Comparison of ENCODE assay signal across 1 cellular context in the genomic region with DNA sequence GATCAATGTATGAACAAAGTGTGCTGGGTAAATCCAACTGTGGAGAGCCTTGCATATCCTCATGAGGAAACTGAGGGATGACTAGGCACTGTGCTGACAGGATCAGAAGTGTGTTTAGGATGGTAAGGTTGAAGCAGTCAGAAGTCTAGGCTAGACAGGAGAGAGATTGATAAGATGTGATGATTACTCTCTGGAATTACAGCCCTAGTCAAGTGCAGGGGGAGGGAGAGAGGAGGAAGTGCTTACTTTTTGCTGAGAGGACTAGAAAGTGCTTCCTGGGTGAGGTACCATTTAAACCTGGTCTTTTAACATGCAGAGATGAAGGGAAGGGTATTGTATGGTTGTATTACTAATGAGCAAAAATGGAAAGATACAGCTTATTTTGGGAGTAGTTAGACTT.
TF ChIP-seq lines count a peak whose summit lies in the region.

No MANE protein-coding gene starts in this region.

TF ChIP-seq in SK-N-SH treated with all-trans-retinoic acid at 6 μM for 48 hours, 23 proteins besides CTCF, POLR2A, EP300 and RAD21 (continued from another document):
- TF ChIP-seq, protein P1, sequence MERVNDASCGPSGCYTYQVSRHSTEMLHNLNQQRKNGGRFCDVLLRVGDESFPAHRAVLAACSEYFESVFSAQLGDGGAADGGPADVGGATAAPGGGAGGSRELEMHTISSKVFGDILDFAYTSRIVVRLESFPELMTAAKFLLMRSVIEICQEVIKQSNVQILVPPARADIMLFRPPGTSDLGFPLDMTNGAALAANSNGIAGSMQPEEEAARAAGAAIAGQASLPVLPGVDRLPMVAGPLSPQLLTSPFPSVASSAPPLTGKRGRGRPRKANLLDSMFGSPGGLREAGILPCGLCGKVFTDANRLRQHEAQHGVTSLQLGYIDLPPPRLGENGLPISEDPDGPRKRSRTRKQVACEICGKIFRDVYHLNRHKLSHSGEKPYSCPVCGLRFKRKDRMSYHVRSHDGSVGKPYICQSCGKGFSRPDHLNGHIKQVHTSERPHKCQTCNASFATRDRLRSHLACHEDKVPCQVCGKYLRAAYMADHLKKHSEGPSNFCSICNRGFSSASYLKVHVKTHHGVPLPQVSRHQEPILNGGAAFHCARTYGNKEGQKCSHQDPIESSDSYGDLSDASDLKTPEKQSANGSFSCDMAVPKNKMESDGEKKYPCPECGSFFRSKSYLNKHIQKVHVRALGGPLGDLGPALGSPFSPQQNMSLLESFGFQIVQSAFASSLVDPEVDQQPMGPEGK (CRISPR knock-in tag; IDR thresholded peaks at IDR 0.05; ENCODE audit: borderline replicate concordance) = no peak
- no peak for TF ChIP-seq PPARA (CRISPR knock-in tag; IDR thresholded peaks at IDR 0.05; ENCODE audit: borderline replicate concordance)
- TF ChIP-seq, protein P2, sequence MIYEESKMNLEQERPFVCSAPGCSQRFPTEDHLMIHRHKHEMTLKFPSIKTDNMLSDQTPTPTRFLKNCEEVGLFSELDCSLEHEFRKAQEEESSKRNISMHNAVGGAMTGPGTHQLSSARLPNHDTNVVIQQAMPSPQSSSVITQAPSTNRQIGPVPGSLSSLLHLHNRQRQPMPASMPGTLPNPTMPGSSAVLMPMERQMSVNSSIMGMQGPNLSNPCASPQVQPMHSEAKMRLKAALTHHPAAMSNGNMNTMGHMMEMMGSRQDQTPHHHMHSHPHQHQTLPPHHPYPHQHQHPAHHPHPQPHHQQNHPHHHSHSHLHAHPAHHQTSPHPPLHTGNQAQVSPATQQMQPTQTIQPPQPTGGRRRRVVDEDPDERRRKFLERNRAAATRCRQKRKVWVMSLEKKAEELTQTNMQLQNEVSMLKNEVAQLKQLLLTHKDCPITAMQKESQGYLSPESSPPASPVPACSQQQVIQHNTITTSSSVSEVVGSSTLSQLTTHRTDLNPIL (CRISPR knock-in tag; IDR thresholded peaks at IDR 0.05; ENCODE audit: low read depth) = no peak
- TF ChIP-seq ZNF565 (CRISPR knock-in tag; conservative IDR thresholded peaks at IDR 0.05; ENCODE audit: low read depth) = no peak
- TF ChIP-seq, protein P3, sequence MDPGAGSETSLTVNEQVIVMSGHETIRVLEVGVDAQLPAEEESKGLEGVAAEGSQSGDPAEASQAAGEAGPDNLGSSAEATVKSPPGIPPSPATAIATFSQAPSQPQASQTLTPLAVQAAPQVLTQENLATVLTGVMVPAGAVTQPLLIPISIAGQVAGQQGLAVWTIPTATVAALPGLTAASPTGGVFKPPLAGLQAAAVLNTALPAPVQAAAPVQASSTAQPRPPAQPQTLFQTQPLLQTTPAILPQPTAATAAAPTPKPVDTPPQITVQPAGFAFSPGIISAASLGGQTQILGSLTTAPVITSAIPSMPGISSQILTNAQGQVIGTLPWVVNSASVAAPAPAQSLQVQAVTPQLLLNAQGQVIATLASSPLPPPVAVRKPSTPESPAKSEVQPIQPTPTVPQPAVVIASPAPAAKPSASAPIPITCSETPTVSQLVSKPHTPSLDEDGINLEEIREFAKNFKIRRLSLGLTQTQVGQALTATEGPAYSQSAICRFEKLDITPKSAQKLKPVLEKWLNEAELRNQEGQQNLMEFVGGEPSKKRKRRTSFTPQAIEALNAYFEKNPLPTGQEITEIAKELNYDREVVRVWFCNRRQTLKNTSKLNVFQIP (CRISPR knock-in tag; IDR thresholded peaks at IDR 0.05; ENCODE audit: borderline replicate concordance, low read depth) = no peak
- TF ChIP-seq SNAI2 (CRISPR knock-in tag; IDR thresholded peaks at IDR 0.05) = no peak
- TF ChIP-seq BACH2 (CRISPR knock-in tag; IDR thresholded peaks at IDR 0.05; ENCODE audit: borderline replicate concordance) = no peak
- TF ChIP-seq OSR1 (CRISPR knock-in tag; IDR thresholded peaks at IDR 0.05) = no peak
- TF ChIP-seq ZFP30 (CRISPR knock-in tag; IDR thresholded peaks at IDR 0.05) = no peak
- TF ChIP-seq, protein P4, sequence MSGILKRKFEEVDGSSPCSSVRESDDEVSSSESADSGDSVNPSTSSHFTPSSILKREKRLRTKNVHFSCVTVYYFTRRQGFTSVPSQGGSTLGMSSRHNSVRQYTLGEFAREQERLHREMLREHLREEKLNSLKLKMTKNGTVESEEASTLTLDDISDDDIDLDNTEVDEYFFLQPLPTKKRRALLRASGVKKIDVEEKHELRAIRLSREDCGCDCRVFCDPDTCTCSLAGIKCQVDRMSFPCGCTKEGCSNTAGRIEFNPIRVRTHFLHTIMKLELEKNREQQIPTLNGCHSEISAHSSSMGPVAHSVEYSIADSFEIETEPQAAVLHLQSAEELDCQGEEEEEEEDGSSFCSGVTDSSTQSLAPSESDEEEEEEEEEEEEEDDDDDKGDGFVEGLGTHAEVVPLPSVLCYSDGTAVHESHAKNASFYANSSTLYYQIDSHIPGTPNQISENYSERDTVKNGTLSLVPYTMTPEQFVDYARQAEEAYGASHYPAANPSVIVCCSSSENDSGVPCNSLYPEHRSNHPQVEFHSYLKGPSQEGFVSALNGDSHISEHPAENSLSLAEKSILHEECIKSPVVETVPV (CRISPR knock-in tag; IDR thresholded peaks at IDR 0.05) = no peak
- no peak for TF ChIP-seq ESRRG (CRISPR knock-in tag; IDR thresholded peaks at IDR 0.05)
- no peak for TF ChIP-seq ZFP3 (CRISPR knock-in tag; IDR thresholded peaks at IDR 0.05)
- no peak for TF ChIP-seq ISL1 (CRISPR knock-in tag; IDR thresholded peaks at IDR 0.05)
- TF ChIP-seq ZNF8 (CRISPR knock-in tag; IDR thresholded peaks at IDR 0.05) = no peak
- no peak for TF ChIP-seq RARB (CRISPR knock-in tag; IDR thresholded peaks at IDR 0.05)
